In the genomic region with DNA sequence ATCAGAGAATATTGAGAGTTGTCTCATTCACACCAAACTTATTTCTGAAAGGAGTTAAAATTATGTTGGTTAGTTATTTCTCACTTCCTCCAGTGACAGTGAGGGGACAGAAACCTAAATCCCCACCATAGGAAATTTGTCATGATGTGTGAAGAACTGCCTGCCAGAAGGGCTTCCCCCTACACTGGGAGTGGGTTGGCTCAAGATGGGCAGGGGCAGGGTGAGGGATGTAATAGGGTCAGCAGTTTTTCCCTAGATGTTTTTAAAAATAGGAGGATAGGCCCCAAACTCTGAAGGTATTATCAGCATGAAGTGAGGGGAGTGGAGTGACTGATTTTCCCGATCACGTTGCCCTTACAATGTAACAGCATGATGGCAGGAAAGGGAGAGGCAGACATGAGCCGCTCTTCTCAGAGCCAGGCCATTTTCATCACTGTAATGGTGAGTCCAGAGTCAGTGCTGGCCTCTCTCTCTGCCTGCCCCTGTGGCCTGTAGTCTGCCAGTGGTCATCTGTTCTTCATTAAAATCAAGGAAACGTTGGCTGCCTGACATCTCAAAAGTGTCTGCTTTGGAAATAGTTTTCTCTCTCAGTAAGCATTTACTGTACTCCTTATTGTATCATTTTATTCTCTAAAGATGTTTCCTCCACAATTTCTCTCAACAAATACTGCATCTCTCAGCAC, we compare ENCODE assay signal across 1 cellular context.
TF ChIP-seq lines count a peak whose summit lies in the region.

No MANE protein-coding gene starts in this region.

TF ChIP-seq in IMR-90, 13 proteins besides CTCF, POLR2A, EP300 and RAD21 (continued from another document):
- TF ChIP-seq, protein P1, sequence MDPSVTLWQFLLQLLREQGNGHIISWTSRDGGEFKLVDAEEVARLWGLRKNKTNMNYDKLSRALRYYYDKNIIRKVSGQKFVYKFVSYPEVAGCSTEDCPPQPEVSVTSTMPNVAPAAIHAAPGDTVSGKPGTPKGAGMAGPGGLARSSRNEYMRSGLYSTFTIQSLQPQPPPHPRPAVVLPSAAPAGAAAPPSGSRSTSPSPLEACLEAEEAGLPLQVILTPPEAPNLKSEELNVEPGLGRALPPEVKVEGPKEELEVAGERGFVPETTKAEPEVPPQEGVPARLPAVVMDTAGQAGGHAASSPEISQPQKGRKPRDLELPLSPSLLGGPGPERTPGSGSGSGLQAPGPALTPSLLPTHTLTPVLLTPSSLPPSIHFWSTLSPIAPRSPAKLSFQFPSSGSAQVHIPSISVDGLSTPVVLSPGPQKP (IDR thresholded peaks at IDR 0.05; ENCODE audit: borderline replicate concordance, low read depth, low read length): no peak
- TF ChIP-seq SMC3 (IDR thresholded peaks at IDR 0.05; ENCODE audit: low read depth, low read length) (no peak), CHD1 (IDR thresholded peaks at IDR 0.05; ENCODE audit: low read depth, low read length) (no peak), MAFK (IDR thresholded peaks at IDR 0.05; ENCODE audit: low read depth, low read length) (no peak), CEBPB (IDR thresholded peaks at IDR 0.05; ENCODE audit: low read depth, low read length) (no peak), BHLHE40 (IDR thresholded peaks at IDR 0.05; ENCODE audit: low read depth, low read length) (no peak)
